9 cellular contexts compared by ENCODE assay signal in the genomic region with DNA sequence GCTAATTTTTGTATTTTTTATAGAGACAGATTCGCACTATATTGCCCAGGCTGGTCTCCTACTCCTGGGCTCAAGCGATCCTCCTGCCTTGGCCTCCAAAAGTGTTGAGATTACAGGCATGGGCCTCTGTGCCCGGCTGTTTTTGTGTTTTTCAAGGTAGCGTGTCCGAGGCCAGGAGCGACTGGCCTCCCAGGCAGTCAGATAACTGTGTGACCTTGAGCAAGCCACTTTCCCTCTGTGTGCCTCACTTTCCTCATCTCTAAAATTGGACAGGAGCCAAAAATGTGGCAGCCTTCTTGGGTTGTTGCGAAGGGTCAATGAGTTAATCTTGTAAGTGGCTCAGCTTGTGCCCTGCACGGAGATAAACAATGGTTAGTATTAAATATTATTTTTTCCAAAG. TPM values are rescaled to one million over a fixed set of nuclear protein-coding genes. Genes with fewer than 3 reads are reported as not detected.
DNase-seq lines count a peak whose midpoint lies in the region; ATAC-seq and TF ChIP-seq lines count a peak whose summit lies in the region.
"Had no signal": no experiment of that assay in that cellular context is flagged by ENCODE, and none has a peak within 500 bp of the region (broad histone marks: within the 10 kb centered on the region; RNA-seq: fewer than 3 reads in every experiment).

No MANE protein-coding gene starts in this region.

- DNase-seq in AG10803 (ENCODE audit: low read depth) (no peak), HFF-Myc (ENCODE audit: extremely low read depth, low read depth) (no peak), neural crest cell (ENCODE audit: low read depth, low spot score) (no peak), neural progenitor cell (ENCODE audit: low spot score) (no peak), hepatocyte (ENCODE audit: low spot score) (no peak), HT-29 (ENCODE audit: low spot score) (no peak)
- no peak for DNase-seq in activated naive CD8-positive, alpha-beta T cell treated with anti-CD3 and anti-CD28 coated beads for 36 hours
- DNase-seq: body of pancreas had no signal

- H3K4me1 Mint-ChIP-seq in activated naive CD8-positive, alpha-beta T cell treated with anti-CD3 and anti-CD28 coated beads for 36 hours, result peaks cover 55% of the 10 kb centered on the region
- H3K4me1 Mint-ChIP-seq in neural crest cell, result peaks cover 27% of the 10 kb centered on the region
- H3K4me1 Mint-ChIP-seq in neural progenitor cell, result peaks cover 30% of the 10 kb centered on the region

- peaks cover 11% of the 10 kb centered on the region for H3F3A ChIP-seq in neural progenitor cell (ENCODE audit: low read depth)

- H3K36me3 ChIP-seq in neural progenitor cell (no peaks in the 10 kb centered on the region), hepatocyte (replicated peaks; ENCODE audit: insufficient read depth, low read depth) (no peaks in the 10 kb centered on the region)

- no peak for TF ChIP-seq CTCF in AG10803 (conservative IDR thresholded peaks at IDR 0.05; ENCODE audit: low read length)
- TF ChIP-seq CTCF in HFF-Myc (IDR thresholded peaks at IDR 0.05; ENCODE audit: low read depth, low read length, missing control alignments), result no peak
- no peak for TF ChIP-seq CTCF in neural crest cell (conservative IDR thresholded peaks at IDR 0.05)
- TF ChIP-seq CTCF in neural progenitor cell (IDR thresholded peaks at IDR 0.05), result no peak
- TF ChIP-seq CTCF in hepatocyte (IDR thresholded peaks at IDR 0.05; ENCODE audit: poor library complexity), result no peak

- H3K9me2 ChIP-seq in hepatocyte (replicated peaks; ENCODE audit: insufficient read depth), result no peaks in the 10 kb centered on the region

- peak overlapping the region; percentile 99 for H3K4me3 Mint-ChIP-seq in activated naive CD8-positive, alpha-beta T cell treated with anti-CD3 and anti-CD28 coated beads for 36 hours
- H3K4me3 Mint-ChIP-seq in neural crest cell (peak overlapping the region; percentile 81), neural progenitor cell (no peak overlapping the region)

- H3K4me3 ChIP-seq in AG10803 (ENCODE audit: low read length) (peak overlapping the region; percentile 8; the same call in 1 of the 2 replicates), HFF-Myc (replicated peaks; ENCODE audit: low read depth, low read length) (peak overlapping the region; percentile 62), neural progenitor cell (no peak overlapping the region), hepatocyte (no peak overlapping the region)
- H3K4me3 ChIP-seq: body of pancreas had no signal

- H3K27me3 Mint-ChIP-seq in activated naive CD8-positive, alpha-beta T cell treated with anti-CD3 and anti-CD28 coated beads for 36 hours, result no peaks in the 10 kb centered on the region
- peaks cover 2% of the 10 kb centered on the region for H3K27me3 Mint-ChIP-seq in neural crest cell (ENCODE audit: low read depth)
- H3K27me3 Mint-ChIP-seq in neural progenitor cell (ENCODE audit: insufficient read depth, low read depth), result peaks cover 15% of the 10 kb centered on the region

- no peak overlapping the region for H3K27ac ChIP-seq in neural progenitor cell
- H3K27ac ChIP-seq in hepatocyte, result no peak overlapping the region

- H3K27me3 ChIP-seq in neural progenitor cell, result peaks cover 16% of the 10 kb centered on the region
- no peaks in the 10 kb centered on the region for H3K27me3 ChIP-seq in hepatocyte
- H3K27me3 ChIP-seq: body of pancreas had no signal

- ATAC-seq in GM18873 (IDR thresholded peaks at IDR 0.05; ENCODE audit: low FRiP score, unreplicated experiment), result no peak
- ATAC-seq: body of pancreas had no signal

- peaks cover 49% of the 10 kb centered on the region for H3K36me3 Mint-ChIP-seq in activated naive CD8-positive, alpha-beta T cell treated with anti-CD3 and anti-CD28 coated beads for 36 hours
- no peaks in the 10 kb centered on the region for H3K36me3 Mint-ChIP-seq in neural crest cell (ENCODE audit: low read depth)
- H3K36me3 Mint-ChIP-seq in neural progenitor cell, result peaks cover 6% of the 10 kb centered on the region

- 91% methylated on average over 8 of the region's 8 CpGs for WGBS in hepatocyte (ENCODE audit: low lambda C conversion rate, missing lambda C conversion rate)

- H3K79me2 ChIP-seq in neural progenitor cell (ENCODE audit: low read depth) (peaks cover 72% of the 10 kb centered on the region), hepatocyte (peaks cover 60% of the 10 kb centered on the region)

- H3K4me2 ChIP-seq in neural progenitor cell, result no peak overlapping the region
- no peak overlapping the region for H3K4me2 ChIP-seq in hepatocyte

- H4K20me1 ChIP-seq in neural progenitor cell (ENCODE audit: low read depth) (peaks cover 62% of the 10 kb centered on the region), hepatocyte (ENCODE audit: insufficient read depth, poor library complexity, severe bottlenecking) (no peaks in the 10 kb centered on the region)

- no peak overlapping the region for H3K9ac ChIP-seq in neural progenitor cell

- H3K4me1 ChIP-seq in neural progenitor cell, result peaks cover 10% of the 10 kb centered on the region
- peaks cover 12% of the 10 kb centered on the region for H3K4me1 ChIP-seq in hepatocyte (ENCODE audit: insufficient read depth)

- H3K9me3 Mint-ChIP-seq in activated naive CD8-positive, alpha-beta T cell treated with anti-CD3 and anti-CD28 coated beads for 36 hours, result peaks cover 2% of the 10 kb centered on the region
- no peaks in the 10 kb centered on the region for H3K9me3 Mint-ChIP-seq in neural crest cell
- no peaks in the 10 kb centered on the region for H3K9me3 Mint-ChIP-seq in neural progenitor cell

- H2AFZ ChIP-seq in neural progenitor cell (replicated peaks) (no peak overlapping the region), hepatocyte (no peak overlapping the region)

- peak overlapping the region; percentile 100 for H3K27ac Mint-ChIP-seq in activated naive CD8-positive, alpha-beta T cell treated with anti-CD3 and anti-CD28 coated beads for 36 hours
- no peak overlapping the region for H3K27ac Mint-ChIP-seq in neural crest cell (ENCODE audit: unreplicated experiment)
- no peak overlapping the region for H3K27ac Mint-ChIP-seq in neural progenitor cell

- no peaks in the 10 kb centered on the region for H3K9me3 ChIP-seq in neural progenitor cell (ENCODE audit: low read depth)
- no peaks in the 10 kb centered on the region for H3K9me3 ChIP-seq in hepatocyte (ENCODE audit: low read depth)
- H3K9me3 ChIP-seq: body of pancreas had no signal

RNA-seq across cellular contexts. Expression of gene ABCC1, which starts 2.4 kb away (rescaled TPM):
- total RNA-seq in activated naive CD8-positive, alpha-beta T cell treated with anti-CD3 and anti-CD28 coated beads for 36 hours, result 10 to 100 TPM; 57.0 to 61.9 TPM
- 34.9 and 38.7 TPM in 2 replicates for total RNA-seq in neural crest cell
- total RNA-seq in neural progenitor cell (ENCODE audit: low replicate concordance), result 17.5 and 26.7 TPM in 2 replicates
- total RNA-seq in hepatocyte, result 7.0 and 7.3 TPM in 2 replicates
- 7.1 and 9.3 TPM in 2 replicates for polyA plus RNA-seq in hepatocyte
- total RNA-seq in HT-29 (2014; rRNA removed; shearing (Covaris generic)), result 26.1 and 35.2 TPM in 2 replicates

Comparison
In these comparisons a context has a peak if more than half of its experiments do, and no peak if none do; other contexts are left out.
1. H3K4me3 ChIP-seq: peak in AG10803 (single experiment) and HFF-Myc (single experiment); none in neural progenitor cell (single experiment) and hepatocyte (single experiment).